Comparison of ENCODE assay signal across 3 cellular contexts in genomic region chr2:37885329-37885993, GRCh38.
TF ChIP-seq lines count a peak whose summit lies in the region.

No MANE protein-coding gene starts in this region.

TF ChIP-seq in GM23338, 12 proteins besides CTCF, POLR2A, EP300 and RAD21 (continues in another document):
- TF ChIP-seq POLR2AphosphoS5 (IDR thresholded peaks at IDR 0.05; ENCODE audit: low read depth) (no peak), NANOG (IDR thresholded peaks at IDR 0.05; ENCODE audit: borderline replicate concordance) (no peak), ZNF114 (CRISPR knock-in tag; IDR thresholded peaks at IDR 0.05) (no peak), EZH2 (IDR thresholded peaks at IDR 0.05; ENCODE audit: low read depth, unreplicated experiment) (no peak), ZNF462 (CRISPR knock-in tag; IDR thresholded peaks at IDR 0.05) (no peak), ZNF331 (CRISPR knock-in tag; IDR thresholded peaks at IDR 0.05; ENCODE audit: low read depth) (no peak), EZH2phosphoT487 (IDR thresholded peaks at IDR 0.05; ENCODE audit: unreplicated experiment) (no peak), JUNB (IDR thresholded peaks at IDR 0.05; ENCODE audit: unreplicated experiment) (no peak), CREB1 (CRISPR knock-in tag; IDR thresholded peaks at IDR 0.05; ENCODE audit: low read depth) (no peak)

TF ChIP-seq in IMR-90, 13 proteins besides CTCF, POLR2A, EP300 and RAD21:
- TF ChIP-seq CEBPB (IDR thresholded peaks at IDR 0.05; ENCODE audit: low read depth, low read length) (no peak), ELK1 (IDR thresholded peaks at IDR 0.05; ENCODE audit: borderline replicate concordance, low read depth, low read length) (no peak), USF2 (IDR thresholded peaks at IDR 0.05; ENCODE audit: low read depth, low read length) (no peak), SMC3 (IDR thresholded peaks at IDR 0.05; ENCODE audit: low read depth, low read length) (no peak), CHD1 (IDR thresholded peaks at IDR 0.05; ENCODE audit: low read depth, low read length) (no peak), RFX5 (IDR thresholded peaks at IDR 0.05; ENCODE audit: low read depth, low read length) (no peak), MAFK (IDR thresholded peaks at IDR 0.05; ENCODE audit: low read depth, low read length) (no peak), MAZ (IDR thresholded peaks at IDR 0.05; ENCODE audit: borderline replicate concordance, low read depth, low read length) (no peak), NFE2L2 (IDR thresholded peaks at IDR 0.05; ENCODE audit: low read depth, low read length) (no peak), BHLHE40 (IDR thresholded peaks at IDR 0.05; ENCODE audit: low read depth, low read length) (no peak), MXI1 (IDR thresholded peaks at IDR 0.05; ENCODE audit: borderline replicate concordance, low read depth, low read length) (no peak), FOS (IDR thresholded peaks at IDR 0.05; ENCODE audit: low read depth, low read length) (no peak), RCOR1 (IDR thresholded peaks at IDR 0.05; ENCODE audit: insufficient replicate concordance, low read length) (no peak)

TF ChIP-seq in H1, 55 proteins besides CTCF, POLR2A, EP300 and RAD21:
- TF ChIP-seq YY1 (IDR thresholded peaks at IDR 0.05; ENCODE audit: low read depth, low read length) (no peak), MAFK (IDR thresholded peaks at IDR 0.05; ENCODE audit: low read depth, low read length) (no peak), SP4 (IDR thresholded peaks at IDR 0.05; ENCODE audit: low read length) (no peak), CHD7 (IDR thresholded peaks at IDR 0.05; ENCODE audit: insufficient replicate concordance, low read length) (no peak)
